In genomic region chr9:108108802-108109448, GRCh38 we compare ENCODE assay signal across 27 cellular contexts.
A peak's percentile ranks its signal among the peaks of the same experiment; 100 is the strongest.
DNase-seq lines count a peak whose midpoint lies in the region; ATAC-seq, FAIRE-seq and TF ChIP-seq lines count a peak whose summit lies in the region.
"Had no signal": no experiment of that assay in that cellular context is flagged by ENCODE, and none has a peak within 500 bp of the region (broad histone marks: within the 10 kb centered on the region; RNA-seq: fewer than 3 reads in every experiment).

No MANE protein-coding gene starts in this region.

- H2BK20ac ChIP-seq in IMR-90 (ENCODE audit: low read depth, low read length) = no peak overlapping the region

- H3K4me3 ChIP-seq in IMR-90 (ENCODE audit: insufficient read depth, low read depth, low read length) = no peak overlapping the region
- H3K4me3 ChIP-seq: psoas muscle, testis had no signal

- no peak overlapping the region for H3K18ac ChIP-seq in IMR-90 (ENCODE audit: low read depth, low read length)

- no peaks in the 10 kb centered on the region for H3K36me3 ChIP-seq in IMR-90 (ENCODE audit: control insufficient read depth, insufficient read depth, low read length)

- TF ChIP-seq CTCF in IMR-90 (conservative IDR thresholded peaks at IDR 0.05; ENCODE audit: low read depth, low read length) (no peak), endothelial cell (IDR thresholded peaks at IDR 0.05; ENCODE audit: unreplicated experiment) (no peak)

- H3K36me3 Mint-ChIP-seq in endothelial cell (ENCODE audit: low read depth, unreplicated experiment) = no peaks in the 10 kb centered on the region
- H3K36me3 Mint-ChIP-seq: activated naive CD4-positive, alpha-beta T cell treated with anti-CD3 and anti-CD28 coated beads, Interleukin-2, amount 50 U/mL, for 24 hours; CD14-positive monocyte; WTC11 had no signal

- dilution Hi-C loops in IMR-90 (cut with HindIII; ENCODE audit: low sequenced_read_pairs, unreplicated experiment) = no loop called here

- in situ Hi-C loops in IMR-90 (cut with MboI; ENCODE audit: low sequenced_read_pairs) = no loop called here

- no peaks in the 10 kb centered on the region for H3K9me3 Mint-ChIP-seq in endothelial cell (ENCODE audit: unreplicated experiment)
- H3K9me3 Mint-ChIP-seq: WTC11 had no signal

- DNase-seq in AG08396 (ENCODE audit: low spot score) (peak; percentile 10), IMR-90 (peak; percentile 46), erythroblast (lab: John Stamatoyannopoulos, UW) (peak; percentile 63 to 78), left colon (no peak), endothelial cell (ENCODE audit: low spot score) (no peak), foreskin melanocyte (no peak), frontal cortex (ENCODE audit: low spot score in 2 of 2) (no peak), 8988T (no peak)
- DNase-seq: activated CD4-positive, alpha-beta T cell treated with anti-CD3 and anti-CD28 coated beads, Interleukin-2, amount 50 U/mL, for 4 hours; aorta; cortex of kidney; KG1; NCI-H1436; NCI-H2107; psoas muscle; SHP77 treated with DMSO at 0.1 percent for 48 hours; stimulated activated CD4-positive, alpha-beta T cell treated with anti-CD3 and anti-CD28 coated beads, Interleukin-4, amount 100 ng/mL, for 1 hour; stimulated activated naive CD4-positive, alpha-beta T cell; SW 1271; T1000; testis had no signal

- ATAC-seq in IMR-90 (ENCODE audit: low read depth) (peak; percentile 70; the same call in 1 of the 2 replicates), left colon (peak; percentile 47)
- ATAC-seq: Panc1, psoas muscle, WTC11 had no signal

- H4K8ac ChIP-seq in IMR-90 (ENCODE audit: low read depth in 2 of 2, low read length in 2 of 2) = no peak overlapping the region

- H3K14ac ChIP-seq in IMR-90 (replicated peaks; ENCODE audit: low read depth, low read length) = peak overlapping the region; percentile 24; the same call in 1 of the 2 replicates

- H4K20me1 ChIP-seq in IMR-90 (ENCODE audit: insufficient read depth, low read length) = no peaks in the 10 kb centered on the region

- H3K9ac ChIP-seq in IMR-90 (ENCODE audit: low read depth, low read length) = no peak overlapping the region

- no peak overlapping the region for H3K4me3 Mint-ChIP-seq in endothelial cell (ENCODE audit: unreplicated experiment)
- H3K4me3 Mint-ChIP-seq: activated naive CD4-positive, alpha-beta T cell treated with anti-CD3 and anti-CD28 coated beads, Interleukin-2, amount 50 U/mL, for 24 hours; CD14-positive monocyte; WTC11 had no signal

- no peaks in the 10 kb centered on the region; the same call in 1 of the 2 replicates for H3K27me3 ChIP-seq in IMR-90 (ENCODE audit: control insufficient read depth, insufficient read depth, low read length)
- H3K27me3 ChIP-seq: testis had no signal

- FAIRE-seq in frontal cortex (lab: Jason Lieb, UNC) = no peak
- FAIRE-seq: endometrium, urothelium cell line had no signal

- no peak overlapping the region for H2BK15ac ChIP-seq in IMR-90 (ENCODE audit: low read depth, low read length)

- no peak for TF ChIP-seq POLR2A in IMR-90 (IDR thresholded peaks at IDR 0.05; ENCODE audit: low read depth, low read length)
- no peak for TF ChIP-seq POLR2A in erythroblast (IDR thresholded peaks at IDR 0.05; ENCODE audit: low read length)

- H2BK5ac ChIP-seq in IMR-90 (ENCODE audit: low read depth, low read length, poor library complexity, severe bottlenecking) = no peak overlapping the region

- no peaks in the 10 kb centered on the region for H3K9me1 ChIP-seq in IMR-90 (ENCODE audit: insufficient read depth, low read length)

- H3K56ac ChIP-seq in IMR-90 (ENCODE audit: extremely low read depth, insufficient read depth, low read length) = no peak overlapping the region

- H3K27ac Mint-ChIP-seq in endothelial cell (ENCODE audit: unreplicated experiment) = no peak overlapping the region
- H3K27ac Mint-ChIP-seq: activated naive CD4-positive, alpha-beta T cell treated with anti-CD3 and anti-CD28 coated beads, Interleukin-2, amount 50 U/mL, for 24 hours; CD14-positive monocyte; WTC11 had no signal

- no peak overlapping the region for H3K27ac ChIP-seq in IMR-90 (ENCODE audit: insufficient read depth, low read length)
- H3K27ac ChIP-seq: psoas muscle, testis had no signal

- H2AK5ac ChIP-seq in IMR-90 (ENCODE audit: low read depth, low read length) = no peak overlapping the region

- POLR2A ChIA-PET in IMR-90 (lab: Charles Lee; ENCODE audit: unreplicated experiment) = interaction anchor here (0.6 kb wide), 1 partner anchor 71 kb away, joined by 3 read pairs; no protein-coding TSS in a partner anchor

- intact Hi-C loops in IMR-90 (cut with micrococcal nuclease) (loop anchor here (5.0 kb wide), 1 partner anchor 472 kb away; no protein-coding TSS in a partner anchor), left colon (cut with DNase I, micrococcal nuclease) (no loop called here)

- CTCF ChIA-PET in IMR-90 (lab: Yijun Ruan, JAX) = no interaction called here

- peaks cover 3% of the 10 kb centered on the region for H3K27me3 Mint-ChIP-seq in endothelial cell (ENCODE audit: unreplicated experiment)
- H3K27me3 Mint-ChIP-seq: activated naive CD4-positive, alpha-beta T cell treated with anti-CD3 and anti-CD28 coated beads, Interleukin-2, amount 50 U/mL, for 24 hours had no signal

- WGBS in IMR-90 (ENCODE audit: extremely low coverage in 2 of 2, insufficient read length in 1 of 2), 2 experiments = no CpG with 5 or more reads among the region's 2 CpGs

- H3K23ac ChIP-seq in IMR-90 (ENCODE audit: low read depth, low read length) = no peak overlapping the region

- H2BK120ac ChIP-seq in IMR-90 (ENCODE audit: low read depth, low read length) = no peak overlapping the region

- H2AK9ac ChIP-seq in IMR-90 (replicated peaks; ENCODE audit: low read depth, low read length, poor library complexity) = no peak overlapping the region

- no peaks in the 10 kb centered on the region for H3K79me1 ChIP-seq in IMR-90 (ENCODE audit: low read depth in 1 of 2, low read length in 2 of 2)

- peaks cover 7% of the 10 kb centered on the region; the same call in 1 of the 2 replicates for H3K4me1 ChIP-seq in IMR-90 (ENCODE audit: control insufficient read depth, insufficient read depth, low read length)
- H3K4me1 ChIP-seq: psoas muscle, testis had no signal

- H3K4me1 Mint-ChIP-seq in endothelial cell (ENCODE audit: unreplicated experiment) = no peaks in the 10 kb centered on the region
- H3K4me1 Mint-ChIP-seq: activated naive CD4-positive, alpha-beta T cell treated with anti-CD3 and anti-CD28 coated beads, Interleukin-2, amount 50 U/mL, for 24 hours had no signal

- no peak for TF ChIP-seq RAD21 in IMR-90 (IDR thresholded peaks at IDR 0.05; ENCODE audit: low read length)

- no peak overlapping the region for H3K4me2 ChIP-seq in IMR-90 (ENCODE audit: low read depth, low read length)

- H3K4ac ChIP-seq in IMR-90 (ENCODE audit: low read depth, low read length) = no peak overlapping the region

- H4K91ac ChIP-seq in IMR-90 (ENCODE audit: insufficient read depth, low read depth, low read length) = no peak overlapping the region

- BruUV-seq in IMR-90 (replicated peaks; lab: Mats Ljungman, UMichigan) = no TSS peak

- H3K9me3 ChIP-seq in IMR-90 (ENCODE audit: control insufficient read depth, insufficient read depth, low read length) = no peaks in the 10 kb centered on the region
- H3K9me3 ChIP-seq: psoas muscle, testis had no signal

- no peak overlapping the region for H2AFZ ChIP-seq in IMR-90 (replicated peaks; ENCODE audit: low read length, poor library complexity)

- no peak overlapping the region for H4K5ac ChIP-seq in IMR-90 (ENCODE audit: low read depth, low read length)

TF ChIP-seq in IMR-90, 13 proteins besides CTCF, POLR2A, EP300 and RAD21:
- TF ChIP-seq RFX5 (IDR thresholded peaks at IDR 0.05; ENCODE audit: low read depth, low read length) = no peak
- TF ChIP-seq NFE2L2 (IDR thresholded peaks at IDR 0.05; ENCODE audit: low read depth, low read length) = peak; percentile 86
- TF ChIP-seq MAFK (IDR thresholded peaks at IDR 0.05; ENCODE audit: low read depth, low read length) = peak; percentile 99
- no peak for TF ChIP-seq SMC3 (IDR thresholded peaks at IDR 0.05; ENCODE audit: low read depth, low read length)

Comparison
In these comparisons a context has a peak if more than half of its experiments do, and no peak if none do; other contexts are left out.
1. DNase-seq: peak in AG08396 (single experiment), IMR-90 (single experiment) and erythroblast (2 of 2); none in left colon (0 of 2), endothelial cell (single experiment), foreskin melanocyte (single experiment), frontal cortex (0 of 2) and 8988T (single experiment).